Comparison of ENCODE assay signal across 1 cellular context in the genomic region with DNA sequence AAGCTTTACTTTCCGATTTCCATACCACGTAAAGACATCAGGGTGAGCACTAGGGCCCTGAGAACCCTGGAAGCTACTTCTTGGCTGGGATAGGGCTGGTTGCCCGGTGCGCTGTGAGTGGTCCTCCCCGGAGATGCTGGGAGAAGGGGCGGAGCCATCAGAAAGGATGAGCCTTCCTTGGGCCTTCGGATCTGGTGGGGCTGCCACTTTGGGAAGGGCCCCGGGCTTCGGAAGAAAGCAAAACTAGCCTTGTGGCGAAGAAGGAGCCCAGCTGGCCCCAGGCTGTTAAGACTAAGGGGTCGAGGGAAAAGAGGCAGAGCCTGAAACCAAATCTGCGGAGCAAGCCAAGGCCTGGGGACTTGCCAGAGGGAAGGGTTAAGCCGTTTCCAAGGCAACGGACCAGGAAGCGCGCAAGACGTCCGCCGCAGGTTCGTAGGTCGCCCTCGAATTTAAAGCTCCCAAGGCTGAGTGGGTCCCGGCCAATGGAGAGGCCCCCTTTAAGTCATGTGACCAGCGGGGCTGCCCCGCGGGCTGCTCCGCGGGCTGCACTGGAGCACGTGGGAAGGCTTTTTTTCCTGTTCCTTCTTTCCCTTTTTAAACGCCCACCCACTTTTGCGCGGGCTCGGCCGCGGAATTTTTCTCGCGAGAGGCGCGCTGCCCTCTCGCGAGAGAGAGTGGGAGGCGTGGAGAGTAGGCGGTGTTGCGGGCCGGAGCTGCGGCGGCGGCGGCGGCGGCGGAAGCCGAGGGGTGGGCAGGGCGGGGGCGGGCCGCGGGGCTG.
TF ChIP-seq lines count a peak whose summit lies in the region.

No MANE protein-coding gene starts in this region.

TF ChIP-seq in K562, 482 proteins besides CTCF, POLR2A, EP300 and RAD21 (continued from another document and continues in another):
- no peak for TF ChIP-seq ZNF165 (CRISPR knock-in tag; IDR thresholded peaks at IDR 0.05; ENCODE audit: borderline replicate concordance)
- TF ChIP-seq ZZZ3 (IDR thresholded peaks at IDR 0.05) = no peak
- TF ChIP-seq PTBP1 (IDR thresholded peaks at IDR 0.05; ENCODE audit: low read depth, low read length) = no peak
- no peak for TF ChIP-seq HMGN3 (IDR thresholded peaks at IDR 0.05; ENCODE audit: borderline replicate concordance, extremely low read depth, insufficient read length, low read depth, low read length)
- no peak for TF ChIP-seq SUPT5H (IDR thresholded peaks at IDR 0.05)
- TF ChIP-seq FOXP4 (CRISPR knock-in tag; IDR thresholded peaks at IDR 0.05; ENCODE audit: borderline replicate concordance) = no peak
- no peak for TF ChIP-seq PHF20 (IDR thresholded peaks at IDR 0.05; ENCODE audit: partially characterized antibody)
- no peak for TF ChIP-seq ZNF143 (CRISPR knock-in tag; IDR thresholded peaks at IDR 0.05)
- no peak for TF ChIP-seq MEF2A (IDR thresholded peaks at IDR 0.05; ENCODE audit: control insufficient read depth, low read depth, low read length)
- TF ChIP-seq FOXM1 (IDR thresholded peaks at IDR 0.05; ENCODE audit: low read depth) = peak; percentile 82
- TF ChIP-seq FOXM1 (CRISPR knock-in tag; IDR thresholded peaks at IDR 0.05; ENCODE audit: low read depth) = 0 out of 2 replicates have a peak, but pooled peaks have one; percentile 44
- no peak for TF ChIP-seq ZNF280A (IDR thresholded peaks at IDR 0.05; ENCODE audit: low read depth, partially characterized antibody)
- TF ChIP-seq, protein P1, sequence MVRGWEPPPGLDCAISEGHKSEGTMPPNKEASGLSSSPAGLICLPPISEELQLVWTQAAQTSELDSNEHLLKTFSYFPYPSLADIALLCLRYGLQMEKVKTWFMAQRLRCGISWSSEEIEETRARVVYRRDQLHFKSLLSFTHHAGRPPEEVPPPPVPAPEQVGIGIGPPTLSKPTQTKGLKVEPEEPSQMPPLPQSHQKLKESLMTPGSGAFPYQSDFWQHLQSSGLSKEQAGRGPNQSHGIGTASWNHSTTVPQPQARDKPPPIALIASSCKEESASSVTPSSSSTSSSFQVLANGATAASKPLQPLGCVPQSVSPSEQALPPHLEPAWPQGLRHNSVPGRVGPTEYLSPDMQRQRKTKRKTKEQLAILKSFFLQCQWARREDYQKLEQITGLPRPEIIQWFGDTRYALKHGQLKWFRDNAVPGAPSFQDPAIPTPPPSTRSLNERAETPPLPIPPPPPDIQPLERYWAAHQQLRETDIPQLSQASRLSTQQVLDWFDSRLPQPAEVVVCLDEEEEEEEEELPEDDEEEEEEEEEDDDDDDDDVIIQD (CRISPR knock-in tag; IDR thresholded peaks at IDR 0.05) = no peak
- TF ChIP-seq, protein P2, sequence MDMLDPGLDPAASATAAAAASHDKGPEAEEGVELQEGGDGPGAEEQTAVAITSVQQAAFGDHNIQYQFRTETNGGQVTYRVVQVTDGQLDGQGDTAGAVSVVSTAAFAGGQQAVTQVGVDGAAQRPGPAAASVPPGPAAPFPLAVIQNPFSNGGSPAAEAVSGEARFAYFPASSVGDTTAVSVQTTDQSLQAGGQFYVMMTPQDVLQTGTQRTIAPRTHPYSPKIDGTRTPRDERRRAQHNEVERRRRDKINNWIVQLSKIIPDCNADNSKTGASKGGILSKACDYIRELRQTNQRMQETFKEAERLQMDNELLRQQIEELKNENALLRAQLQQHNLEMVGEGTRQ (CRISPR knock-in tag; IDR thresholded peaks at IDR 0.05) = peak; percentile 91
- TF ChIP-seq E2F5 (CRISPR knock-in tag; IDR thresholded peaks at IDR 0.05) = no peak
- no peak for TF ChIP-seq POU5F1 (IDR thresholded peaks at IDR 0.05; ENCODE audit: borderline replicate concordance, low read depth, low read length, partially characterized antibody)
- TF ChIP-seq PRPF4 (IDR thresholded peaks at IDR 0.05; ENCODE audit: insufficient read depth, low read depth, low read length, poor library complexity, severe bottlenecking) = no peak
- TF ChIP-seq, protein P3, sequence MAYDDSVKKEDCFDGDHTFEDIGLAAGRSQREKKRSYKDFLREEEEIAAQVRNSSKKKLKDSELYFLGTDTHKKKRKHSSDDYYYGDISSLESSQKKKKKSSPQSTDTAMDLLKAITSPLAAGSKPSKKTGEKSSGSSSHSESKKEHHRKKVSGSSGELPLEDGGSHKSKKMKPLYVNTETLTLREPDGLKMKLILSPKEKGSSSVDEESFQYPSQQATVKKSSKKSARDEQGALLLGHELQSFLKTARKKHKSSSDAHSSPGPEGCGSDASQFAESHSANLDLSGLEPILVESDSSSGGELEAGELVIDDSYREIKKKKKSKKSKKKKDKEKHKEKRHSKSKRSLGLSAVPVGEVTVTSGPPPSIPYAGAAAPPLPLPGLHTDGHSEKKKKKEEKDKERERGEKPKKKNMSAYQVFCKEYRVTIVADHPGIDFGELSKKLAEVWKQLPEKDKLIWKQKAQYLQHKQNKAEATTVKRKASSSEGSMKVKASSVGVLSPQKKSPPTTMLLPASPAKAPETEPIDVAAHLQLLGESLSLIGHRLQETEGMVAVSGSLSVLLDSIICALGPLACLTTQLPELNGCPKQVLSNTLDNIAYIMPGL (CRISPR knock-in tag; IDR thresholded peaks at IDR 0.05) = no peak
- TF ChIP-seq ZNF589 (CRISPR knock-in tag; IDR thresholded peaks at IDR 0.05; ENCODE audit: low read depth) = no peak
- no peak for TF ChIP-seq ZNF197 (CRISPR knock-in tag; IDR thresholded peaks at IDR 0.05; ENCODE audit: low read depth)
- TF ChIP-seq NFE2L1 (tag; IDR thresholded peaks at IDR 0.05; ENCODE audit: borderline replicate concordance, low read depth) = no peak
- TF ChIP-seq ZKSCAN8 (CRISPR knock-in tag; IDR thresholded peaks at IDR 0.05) = no peak
- TF ChIP-seq PML (IDR thresholded peaks at IDR 0.05; ENCODE audit: low read length) = no peak
- TF ChIP-seq PHB (CRISPR knock-in tag; IDR thresholded peaks at IDR 0.05) = no peak
- TF ChIP-seq ZNF311 (CRISPR knock-in tag; IDR thresholded peaks at IDR 0.05) = no peak
- TF ChIP-seq NRF1 (conservative IDR thresholded peaks at IDR 0.05 in 1 of 2, IDR thresholded peaks at IDR 0.05 in 1 of 2) = peak; percentile 68 to 69
- TF ChIP-seq BCLAF1 (IDR thresholded peaks at IDR 0.05; ENCODE audit: borderline replicate concordance in 1 of 2, control insufficient read depth in 1 of 2, low read depth in 2 of 2, low read length in 1 of 2) = no peak
- no peak for TF ChIP-seq ETS2 (tag; IDR thresholded peaks at IDR 0.05; ENCODE audit: borderline replicate concordance, poor library complexity, severe bottlenecking)
- TF ChIP-seq RNF2 (IDR thresholded peaks at IDR 0.05) = peak; percentile 31; the same call in 1 of the 2 replicates
- TF ChIP-seq, protein P4, sequence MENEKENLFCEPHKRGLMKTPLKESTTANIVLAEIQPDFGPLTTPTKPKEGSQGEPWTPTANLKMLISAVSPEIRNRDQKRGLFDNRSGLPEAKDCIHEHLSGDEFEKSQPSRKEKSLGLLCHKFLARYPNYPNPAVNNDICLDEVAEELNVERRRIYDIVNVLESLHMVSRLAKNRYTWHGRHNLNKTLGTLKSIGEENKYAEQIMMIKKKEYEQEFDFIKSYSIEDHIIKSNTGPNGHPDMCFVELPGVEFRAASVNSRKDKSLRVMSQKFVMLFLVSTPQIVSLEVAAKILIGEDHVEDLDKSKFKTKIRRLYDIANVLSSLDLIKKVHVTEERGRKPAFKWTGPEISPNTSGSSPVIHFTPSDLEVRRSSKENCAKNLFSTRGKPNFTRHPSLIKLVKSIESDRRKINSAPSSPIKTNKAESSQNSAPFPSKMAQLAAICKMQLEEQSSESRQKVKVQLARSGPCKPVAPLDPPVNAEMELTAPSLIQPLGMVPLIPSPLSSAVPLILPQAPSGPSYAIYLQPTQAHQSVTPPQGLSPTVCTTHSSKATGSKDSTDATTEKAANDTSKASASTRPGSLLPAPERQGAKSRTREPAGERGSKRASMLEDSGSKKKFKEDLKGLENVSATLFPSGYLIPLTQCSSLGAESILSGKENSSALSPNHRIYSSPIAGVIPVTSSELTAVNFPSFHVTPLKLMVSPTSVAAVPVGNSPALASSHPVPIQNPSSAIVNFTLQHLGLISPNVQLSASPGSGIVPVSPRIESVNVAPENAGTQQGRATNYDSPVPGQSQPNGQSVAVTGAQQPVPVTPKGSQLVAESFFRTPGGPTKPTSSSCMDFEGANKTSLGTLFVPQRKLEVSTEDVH (IDR thresholded peaks at IDR 0.05; ENCODE audit: low read depth, partially characterized antibody) = peak; percentile 67
- no peak for TF ChIP-seq NBN (IDR thresholded peaks at IDR 0.05; ENCODE audit: low read depth)
- TF ChIP-seq EGR1 (conservative IDR thresholded peaks at IDR 0.05) = peak; percentile 94
- no peak for TF ChIP-seq TRIM25 (IDR thresholded peaks at IDR 0.05; ENCODE audit: borderline replicate concordance)
- TF ChIP-seq, protein P5, sequence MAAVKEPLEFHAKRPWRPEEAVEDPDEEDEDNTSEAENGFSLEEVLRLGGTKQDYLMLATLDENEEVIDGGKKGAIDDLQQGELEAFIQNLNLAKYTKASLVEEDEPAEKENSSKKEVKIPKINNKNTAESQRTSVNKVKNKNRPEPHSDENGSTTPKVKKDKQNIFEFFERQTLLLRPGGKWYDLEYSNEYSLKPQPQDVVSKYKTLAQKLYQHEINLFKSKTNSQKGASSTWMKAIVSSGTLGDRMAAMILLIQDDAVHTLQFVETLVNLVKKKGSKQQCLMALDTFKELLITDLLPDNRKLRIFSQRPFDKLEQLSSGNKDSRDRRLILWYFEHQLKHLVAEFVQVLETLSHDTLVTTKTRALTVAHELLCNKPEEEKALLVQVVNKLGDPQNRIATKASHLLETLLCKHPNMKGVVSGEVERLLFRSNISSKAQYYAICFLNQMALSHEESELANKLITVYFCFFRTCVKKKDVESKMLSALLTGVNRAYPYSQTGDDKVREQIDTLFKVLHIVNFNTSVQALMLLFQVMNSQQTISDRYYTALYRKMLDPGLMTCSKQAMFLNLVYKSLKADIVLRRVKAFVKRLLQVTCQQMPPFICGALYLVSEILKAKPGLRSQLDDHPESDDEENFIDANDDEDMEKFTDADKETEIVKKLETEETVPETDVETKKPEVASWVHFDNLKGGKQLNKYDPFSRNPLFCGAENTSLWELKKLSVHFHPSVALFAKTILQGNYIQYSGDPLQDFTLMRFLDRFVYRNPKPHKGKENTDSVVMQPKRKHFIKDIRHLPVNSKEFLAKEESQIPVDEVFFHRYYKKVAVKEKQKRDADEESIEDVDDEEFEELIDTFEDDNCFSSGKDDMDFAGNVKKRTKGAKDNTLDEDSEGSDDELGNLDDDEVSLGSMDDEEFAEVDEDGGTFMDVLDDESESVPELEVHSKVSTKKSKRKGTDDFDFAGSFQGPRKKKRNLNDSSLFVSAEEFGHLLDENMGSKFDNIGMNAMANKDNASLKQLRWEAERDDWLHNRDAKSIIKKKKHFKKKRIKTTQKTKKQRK (IDR thresholded peaks at IDR 0.05; ENCODE audit: borderline replicate concordance, low read depth, low read length) = no peak
